Comparison of ENCODE assay signal across 21 cellular contexts in genomic region chr2:5022056-5022455, GRCh38.
"Had no signal": no experiment of that assay in that cellular context is flagged by ENCODE, and none has a peak within 500 bp of the region (broad histone marks: within the 10 kb centered on the region; RNA-seq: fewer than 3 reads in every experiment).

No MANE protein-coding gene starts in this region.

- DNase-seq: activated CD4-positive, alpha-beta T cell treated with anti-CD3 and anti-CD28 coated beads for 4 hours; activated CD4-positive, alpha-beta T cell treated with anti-CD3 and anti-CD28 coated beads, Interleukin-2, amount 50 U/mL, for 48 hours; activated CD8-positive, alpha-beta memory T cell treated with anti-CD3 and anti-CD28 coated beads, Interleukin-2, amount 50 U/mL, for 48 hours; activated gamma-delta T cell; activated naive CD4-positive, alpha-beta T cell treated with anti-CD3 and anti-CD28 coated beads, Interleukin-2, amount 50 U/mL, for 16 hours; activated T-cell treated with anti-CD3 and anti-CD28 coated beads, Interleukin-2, amount 50 U/mL, for 24 hours; amygdala; caudate nucleus; cortex of kidney; effector memory CD8-positive, alpha-beta T cell; head of caudate nucleus; hippocampal formation; left cardiac atrium; mammary epithelial cell; occipital lobe; right cardiac atrium; spleen; stimulated activated naive CD4-positive, alpha-beta T cell treated with Interleukin-2 at 50 U/mL for 16 hours; testis; transverse colon had no signal

- H3K4me3 Mint-ChIP-seq: activated T-cell treated with anti-CD3 and anti-CD28 coated beads, Interleukin-2, amount 50 U/mL, for 24 hours; effector memory CD8-positive, alpha-beta T cell had no signal

- H3K27me3 Mint-ChIP-seq: activated T-cell treated with anti-CD3 and anti-CD28 coated beads, Interleukin-2, amount 50 U/mL, for 24 hours; effector memory CD8-positive, alpha-beta T cell had no signal

- H3K27ac Mint-ChIP-seq: activated T-cell treated with anti-CD3 and anti-CD28 coated beads, Interleukin-2, amount 50 U/mL, for 24 hours; effector memory CD8-positive, alpha-beta T cell; nephron had no signal
